ENCODE assay signal across 2 cellular contexts in genomic region chr18:35581555-35582309, GRCh38.
TF ChIP-seq lines count a peak whose summit lies in the region.

Gene GALNT1, plus strand, starts transcription at chr18:35581740. Its CDS starts 72,923 bp downstream, at chr18:35654663.

TF ChIP-seq in HCT116, 20 proteins besides CTCF, POLR2A, EP300 and RAD21 (continued from another document):
- no peak for TF ChIP-seq CEBPB (IDR thresholded peaks at IDR 0.05; ENCODE audit: low read depth)
- no peak for TF ChIP-seq EZH2 (IDR thresholded peaks at IDR 0.05)
- TF ChIP-seq TCF7L2 (IDR thresholded peaks at IDR 0.05; ENCODE audit: borderline replicate concordance, extremely low read depth, insufficient read depth, insufficient read length): no peak
- no peak for TF ChIP-seq POLR2AphosphoS5 (IDR thresholded peaks at IDR 0.05; ENCODE audit: low read depth, low read length)
- TF ChIP-seq JUND (IDR thresholded peaks at IDR 0.05): no peak
- no peak for TF ChIP-seq YY1 (IDR thresholded peaks at IDR 0.05; ENCODE audit: extremely low read depth, insufficient replicate concordance, low read depth, low read length)
- no peak for TF ChIP-seq ZNF274 (IDR thresholded peaks at IDR 0.05; ENCODE audit: low read depth, low read length)
- no peak for TF ChIP-seq SRF (IDR thresholded peaks at IDR 0.05; ENCODE audit: low read depth)
- no peak for TF ChIP-seq SIN3A (IDR thresholded peaks at IDR 0.05; ENCODE audit: low read depth)
- TF ChIP-seq, protein P1, sequence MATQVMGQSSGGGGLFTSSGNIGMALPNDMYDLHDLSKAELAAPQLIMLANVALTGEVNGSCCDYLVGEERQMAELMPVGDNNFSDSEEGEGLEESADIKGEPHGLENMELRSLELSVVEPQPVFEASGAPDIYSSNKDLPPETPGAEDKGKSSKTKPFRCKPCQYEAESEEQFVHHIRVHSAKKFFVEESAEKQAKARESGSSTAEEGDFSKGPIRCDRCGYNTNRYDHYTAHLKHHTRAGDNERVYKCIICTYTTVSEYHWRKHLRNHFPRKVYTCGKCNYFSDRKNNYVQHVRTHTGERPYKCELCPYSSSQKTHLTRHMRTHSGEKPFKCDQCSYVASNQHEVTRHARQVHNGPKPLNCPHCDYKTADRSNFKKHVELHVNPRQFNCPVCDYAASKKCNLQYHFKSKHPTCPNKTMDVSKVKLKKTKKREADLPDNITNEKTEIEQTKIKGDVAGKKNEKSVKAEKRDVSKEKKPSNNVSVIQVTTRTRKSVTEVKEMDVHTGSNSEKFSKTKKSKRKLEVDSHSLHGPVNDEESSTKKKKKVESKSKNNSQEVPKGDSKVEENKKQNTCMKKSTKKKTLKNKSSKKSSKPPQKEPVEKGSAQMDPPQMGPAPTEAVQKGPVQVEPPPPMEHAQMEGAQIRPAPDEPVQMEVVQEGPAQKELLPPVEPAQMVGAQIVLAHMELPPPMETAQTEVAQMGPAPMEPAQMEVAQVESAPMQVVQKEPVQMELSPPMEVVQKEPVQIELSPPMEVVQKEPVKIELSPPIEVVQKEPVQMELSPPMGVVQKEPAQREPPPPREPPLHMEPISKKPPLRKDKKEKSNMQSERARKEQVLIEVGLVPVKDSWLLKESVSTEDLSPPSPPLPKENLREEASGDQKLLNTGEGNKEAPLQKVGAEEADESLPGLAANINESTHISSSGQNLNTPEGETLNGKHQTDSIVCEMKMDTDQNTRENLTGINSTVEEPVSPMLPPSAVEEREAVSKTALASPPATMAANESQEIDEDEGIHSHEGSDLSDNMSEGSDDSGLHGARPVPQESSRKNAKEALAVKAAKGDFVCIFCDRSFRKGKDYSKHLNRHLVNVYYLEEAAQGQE (IDR thresholded peaks at IDR 0.05; ENCODE audit: low read depth): no peak
- no peak for TF ChIP-seq ELF1 (IDR thresholded peaks at IDR 0.05; ENCODE audit: borderline replicate concordance, low read depth)
- no peak for TF ChIP-seq CBX3 (IDR thresholded peaks at IDR 0.05; ENCODE audit: low read depth)
- TF ChIP-seq, protein P2, sequence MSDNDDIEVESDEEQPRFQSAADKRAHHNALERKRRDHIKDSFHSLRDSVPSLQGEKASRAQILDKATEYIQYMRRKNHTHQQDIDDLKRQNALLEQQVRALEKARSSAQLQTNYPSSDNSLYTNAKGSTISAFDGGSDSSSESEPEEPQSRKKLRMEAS (IDR thresholded peaks at IDR 0.05): no peak
- TF ChIP-seq FOSL1 (IDR thresholded peaks at IDR 0.05; ENCODE audit: low read depth): no peak

TF ChIP-seq in liver, 16 proteins besides CTCF, POLR2A, EP300 and RAD21 (continued from another document):
- TF ChIP-seq, protein P3, sequence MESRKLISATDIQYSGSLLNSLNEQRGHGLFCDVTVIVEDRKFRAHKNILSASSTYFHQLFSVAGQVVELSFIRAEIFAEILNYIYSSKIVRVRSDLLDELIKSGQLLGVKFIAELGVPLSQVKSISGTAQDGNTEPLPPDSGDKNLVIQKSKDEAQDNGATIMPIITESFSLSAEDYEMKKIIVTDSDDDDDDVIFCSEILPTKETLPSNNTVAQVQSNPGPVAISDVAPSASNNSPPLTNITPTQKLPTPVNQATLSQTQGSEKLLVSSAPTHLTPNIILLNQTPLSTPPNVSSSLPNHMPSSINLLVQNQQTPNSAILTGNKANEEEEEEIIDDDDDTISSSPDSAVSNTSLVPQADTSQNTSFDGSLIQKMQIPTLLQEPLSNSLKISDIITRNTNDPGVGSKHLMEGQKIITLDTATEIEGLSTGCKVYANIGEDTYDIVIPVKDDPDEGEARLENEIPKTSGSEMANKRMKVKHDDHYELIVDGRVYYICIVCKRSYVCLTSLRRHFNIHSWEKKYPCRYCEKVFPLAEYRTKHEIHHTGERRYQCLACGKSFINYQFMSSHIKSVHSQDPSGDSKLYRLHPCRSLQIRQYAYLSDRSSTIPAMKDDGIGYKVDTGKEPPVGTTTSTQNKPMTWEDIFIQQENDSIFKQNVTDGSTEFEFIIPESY (IDR thresholded peaks at IDR 0.05): no peak
- TF ChIP-seq, protein P1 (IDR thresholded peaks at IDR 0.05): no peak
- TF ChIP-seq YY1 (IDR thresholded peaks at IDR 0.05): no peak
